In genomic region chr1:219373616-219373935, GRCh38 we compare ENCODE assay signal across 25 cellular contexts.
"Had no signal": no experiment of that assay in that cellular context is flagged by ENCODE, and none has a peak within 500 bp of the region (broad histone marks: within the 10 kb centered on the region; RNA-seq: fewer than 3 reads in every experiment).

No MANE protein-coding gene starts in this region.

- ATAC-seq: heart left ventricle; left colon; left ventricle myocardium superior; mucosa of descending colon; natural killer cell; pancreas; right cardiac atrium; stimulated activated effector memory CD8-positive, alpha-beta T cell treated with anti-CD3 and anti-CD28 coated beads, Interleukin-12 subunit alpha, Interleukin-12 subunit beta, amount 100 ng/mL, for 72 hours; stimulated activated naive CD8-positive, alpha-beta T cell treated with anti-CD3 and anti-CD28 coated beads, Interleukin-15, Interleukin-2, amounts not matched to agents 100 U/mL and 50 U/mL, for 24 hours had no signal

- H3K4me2 ChIP-seq: neural progenitor cell had no signal

- H3K27ac ChIP-seq: colonic mucosa, esophagus squamous epithelium, neural progenitor cell, pancreas, suprapubic skin, thyroid gland, upper lobe of left lung, uterus had no signal

- H3K36me3 ChIP-seq: colonic mucosa, esophagus squamous epithelium, heart left ventricle, neural progenitor cell, pancreas, suprapubic skin, thyroid gland, upper lobe of left lung, uterus had no signal

- H3K4me3 Mint-ChIP-seq: natural killer cell; neural progenitor cell; stimulated activated effector memory CD8-positive, alpha-beta T cell treated with anti-CD3 and anti-CD28 coated beads, Interleukin-12 subunit alpha, Interleukin-12 subunit beta, amount 100 ng/mL, for 72 hours had no signal

- H3K4me1 ChIP-seq: colonic mucosa, esophagus squamous epithelium, heart left ventricle, neural progenitor cell, pancreas, suprapubic skin, thyroid gland, upper lobe of left lung, uterus had no signal

- H3K27me3 ChIP-seq: colonic mucosa, esophagus squamous epithelium, heart left ventricle, neural progenitor cell, pancreas, suprapubic skin, thyroid gland, upper lobe of left lung, uterus had no signal

- H3K9me3 Mint-ChIP-seq: neural progenitor cell; stimulated activated effector memory CD8-positive, alpha-beta T cell treated with anti-CD3 and anti-CD28 coated beads, Interleukin-12 subunit alpha, Interleukin-12 subunit beta, amount 100 ng/mL, for 72 hours had no signal

- H3K36me3 Mint-ChIP-seq: natural killer cell; neural progenitor cell; stimulated activated effector memory CD8-positive, alpha-beta T cell treated with anti-CD3 and anti-CD28 coated beads, Interleukin-12 subunit alpha, Interleukin-12 subunit beta, amount 100 ng/mL, for 72 hours had no signal

- H3K27ac Mint-ChIP-seq: natural killer cell; neural progenitor cell; progenitor cell of endocrine pancreas; stimulated activated effector memory CD8-positive, alpha-beta T cell treated with anti-CD3 and anti-CD28 coated beads, Interleukin-12 subunit alpha, Interleukin-12 subunit beta, amount 100 ng/mL, for 72 hours had no signal

- H3K4me3 ChIP-seq: colonic mucosa, esophagus squamous epithelium, heart left ventricle, lung, mucosa of descending colon, neural progenitor cell, pancreas, suprapubic skin, thyroid gland, upper lobe of left lung, uterus had no signal

- H3K27me3 Mint-ChIP-seq: progenitor cell of endocrine pancreas had no signal

- H3K4me1 Mint-ChIP-seq: natural killer cell; stimulated activated effector memory CD8-positive, alpha-beta T cell treated with anti-CD3 and anti-CD28 coated beads, Interleukin-12 subunit alpha, Interleukin-12 subunit beta, amount 100 ng/mL, for 72 hours had no signal

- H3K9ac ChIP-seq: neural progenitor cell had no signal

- DNase-seq: colonic mucosa; dermis blood vessel endothelial cell; esophagus squamous epithelium; heart left ventricle; hippocampal formation; left colon; left ventricle myocardium superior; mesendoderm; mucosa of descending colon; natural killer cell; nucleus accumbens; pancreas; right cardiac atrium; small intestine; stimulated activated CD4-positive, alpha-beta T cell treated with anti-CD3 and anti-CD28 coated beads, Interleukin-4, amount 100 ng/mL, for 1 hour; stimulated activated CD8-positive, alpha-beta memory T cell treated with anti-CD3 and anti-CD28 coated beads, Interleukin-4, amount 100 ng/mL, for 48 hours; stimulated activated naive CD8-positive, alpha-beta T cell treated with anti-CD3 and anti-CD28 coated beads, Interleukin-15, Interleukin-2, amounts not matched to agents 100 U/mL and 50 U/mL, for 24 hours; thyroid gland; upper lobe of left lung; uterus had no signal

- H2AFZ ChIP-seq: neural progenitor cell had no signal

- H3K9me3 ChIP-seq: colonic mucosa, esophagus squamous epithelium, heart left ventricle, mucosa of descending colon, pancreas, suprapubic skin, thyroid gland, upper lobe of left lung, uterus had no signal
